8 cellular contexts compared by ENCODE assay signal in genomic region chr17:80252871-80253270, GRCh38. TPM values are rescaled to one million over a fixed set of nuclear protein-coding genes. Genes with fewer than 3 reads are reported as not detected.
A peak's percentile ranks its signal among the peaks of the same experiment; 100 is the strongest.
DNase-seq lines count a peak whose midpoint lies in the region; ATAC-seq and TF ChIP-seq lines count a peak whose summit lies in the region.

No MANE protein-coding gene starts in this region.

- ATAC-seq in activated T-cell treated with anti-CD3 and anti-CD28 coated beads, Interleukin-2, amount 50 U/mL, for 4 hours, result peak; percentile 81 to 85
- ATAC-seq in GM18520 (IDR thresholded peaks at IDR 0.05; ENCODE audit: unreplicated experiment) (no peak), GM19324 (IDR thresholded peaks at IDR 0.05; ENCODE audit: low FRiP score, unreplicated experiment) (no peak)

- H3K4me3 Mint-ChIP-seq in activated T-cell treated with anti-CD3 and anti-CD28 coated beads, Interleukin-2, amount 50 U/mL, for 4 hours, result no peak overlapping the region
- no peak overlapping the region for H3K4me3 Mint-ChIP-seq in glutamatergic neuron (ENCODE audit: unreplicated experiment)

- peaks cover 2% of the 10 kb centered on the region for H3K36me3 Mint-ChIP-seq in activated T-cell treated with anti-CD3 and anti-CD28 coated beads, Interleukin-2, amount 50 U/mL, for 4 hours (ENCODE audit: insufficient read depth)
- H3K36me3 Mint-ChIP-seq in glutamatergic neuron (ENCODE audit: unreplicated experiment), result no peaks in the 10 kb centered on the region

- H3K9me3 Mint-ChIP-seq in activated T-cell treated with anti-CD3 and anti-CD28 coated beads, Interleukin-2, amount 50 U/mL, for 4 hours, result no peaks in the 10 kb centered on the region
- peaks cover 7% of the 10 kb centered on the region for H3K9me3 Mint-ChIP-seq in glutamatergic neuron (ENCODE audit: unreplicated experiment)

- peaks cover 47% of the 10 kb centered on the region for H3K4me1 Mint-ChIP-seq in activated T-cell treated with anti-CD3 and anti-CD28 coated beads, Interleukin-2, amount 50 U/mL, for 4 hours (ENCODE audit: low read depth)
- H3K4me1 Mint-ChIP-seq in glutamatergic neuron (ENCODE audit: low read depth, unreplicated experiment), result peaks cover 6% of the 10 kb centered on the region

- DNase-seq in NCI-H2029 (lab: John Stamatoyannopoulos, UW) (peak; percentile 25), NCI-H2029 treated with DMSO at 0.1 percent for 48 hours (lab: John Stamatoyannopoulos, UW) (no peak), NOMO-1 treated with DMSO at 0.1 percent for 48 hours (lab: John Stamatoyannopoulos, UW; ENCODE audit: unreplicated experiment) (peak; percentile 39), glutamatergic neuron (peak; percentile 72)
- peak; percentile 92 for DNase-seq in activated T-cell treated with anti-CD3 and anti-CD28 coated beads, Interleukin-2, amount 50 U/mL, for 4 hours
- peak; percentile 80 to 90 for DNase-seq in stimulated activated CD4-positive, alpha-beta T cell treated with anti-CD3 and anti-CD28 coated beads, Interleukin-15, amount 100 ng/mL, for 48 hours (ENCODE audit: low read depth in 2 of 2)

- H3K27me3 Mint-ChIP-seq in activated T-cell treated with anti-CD3 and anti-CD28 coated beads, Interleukin-2, amount 50 U/mL, for 4 hours (ENCODE audit: low read depth), result no peaks in the 10 kb centered on the region
- H3K27me3 Mint-ChIP-seq in glutamatergic neuron (ENCODE audit: unreplicated experiment), result no peaks in the 10 kb centered on the region

- TF ChIP-seq CTCF in glutamatergic neuron (IDR thresholded peaks at IDR 0.05; ENCODE audit: partially characterized antibody, unreplicated experiment), result no peak

- H3K27ac Mint-ChIP-seq in glutamatergic neuron (ENCODE audit: unreplicated experiment), result no peak overlapping the region

RNA-seq across cellular contexts. Expression of gene RNF213, which starts 7.8 kb away (rescaled TPM):
- total RNA-seq in activated T-cell treated with anti-CD3 and anti-CD28 coated beads, Interleukin-2, amount 50 U/mL, for 4 hours, result 100 to 1,000 TPM; 205 to 289 (median 262) TPM
- 34.7 TPM for total RNA-seq in glutamatergic neuron (ENCODE audit: unreplicated experiment)

RNA-seq across cellular contexts. Expression of gene SLC26A11, which starts 32.6 kb away (rescaled TPM):
- 10 to 100 TPM; 15.8 to 16.5 (median 16.4) TPM for total RNA-seq in activated T-cell treated with anti-CD3 and anti-CD28 coated beads, Interleukin-2, amount 50 U/mL, for 4 hours
- 15.9 TPM for total RNA-seq in glutamatergic neuron (ENCODE audit: unreplicated experiment)

RNA-seq across cellular contexts. Expression of gene SGSH, which starts 32.7 kb away (rescaled TPM):
- total RNA-seq in activated T-cell treated with anti-CD3 and anti-CD28 coated beads, Interleukin-2, amount 50 U/mL, for 4 hours, result 10 to 100 TPM; 18.9 to 25.2 (median 19.1) TPM
- 17.3 TPM for total RNA-seq in glutamatergic neuron (ENCODE audit: unreplicated experiment)

Comparison
In these comparisons a context has a peak if more than half of its experiments do, and no peak if none do; other contexts are left out.
1. ATAC-seq: peak in activated T-cell treated with anti-CD3 and anti-CD28 coated beads, Interleukin-2, amount 50 U/mL, for 4 hours (2 of 2); none in GM18520 (single experiment) and GM19324 (single experiment).